14 cellular contexts compared by ENCODE assay signal in the genomic region with DNA sequence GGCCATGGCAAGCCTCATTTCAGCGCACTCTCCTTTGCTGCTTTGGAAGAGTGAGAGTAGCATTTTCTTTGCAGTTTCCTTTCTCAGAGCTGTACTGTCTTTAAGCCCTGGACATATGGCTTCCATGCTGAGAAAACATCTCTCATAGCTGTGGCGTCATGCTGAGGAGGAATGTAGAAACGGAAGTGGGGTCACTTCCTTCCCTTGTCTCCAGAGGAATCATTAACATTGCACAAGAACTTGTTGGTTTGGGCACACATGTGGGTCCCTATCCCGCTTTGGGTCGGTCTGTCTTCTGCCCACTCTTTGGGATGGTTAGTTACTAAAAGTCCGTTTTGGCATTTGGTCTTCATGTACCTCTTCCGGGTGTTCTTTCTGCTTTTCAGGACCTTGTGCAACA. TPM values are rescaled to one million over a fixed set of nuclear protein-coding genes. Genes with fewer than 3 reads are reported as not detected.
DNase-seq lines count a peak whose midpoint lies in the region; ATAC-seq, FAIRE-seq and TF ChIP-seq lines count a peak whose summit lies in the region.
"Had no signal": no experiment of that assay in that cellular context is flagged by ENCODE, and none has a peak within 500 bp of the region (broad histone marks: within the 10 kb centered on the region; RNA-seq: fewer than 3 reads in every experiment).

No MANE protein-coding gene starts in this region.

- H3K4me3 ChIP-seq in endothelial cell of umbilical vein (replicated peaks in 1 of 3; ENCODE audit: insufficient read depth in 1 of 3, low read depth in 1 of 3, low read length in 3 of 3) (peak overlapping the region in 1 of 3 experiments; percentile 10), gastrocnemius medialis (no peak overlapping the region), mucosa of descending colon (no peak overlapping the region), ascending aorta (no peak overlapping the region)
- H3K4me3 ChIP-seq: right lobe of liver had no signal

- TF ChIP-seq CTCF in endothelial cell of umbilical vein (IDR thresholded peaks at IDR 0.05; ENCODE audit: extremely low read depth in 1 of 2, insufficient read depth in 1 of 2, low read depth in 1 of 2, low read length in 2 of 2), result no peak
- TF ChIP-seq CTCF in gastrocnemius medialis (IDR thresholded peaks at IDR 0.05 in 4 of 5, conservative IDR thresholded peaks at IDR 0.05 in 1 of 5), result no peak
- TF ChIP-seq CTCF in mucosa of descending colon (IDR thresholded peaks at IDR 0.05), result no peak
- no peak for TF ChIP-seq CTCF in ascending aorta (IDR thresholded peaks at IDR 0.05)

- intact Hi-C loops in activated CD4-positive, alpha-beta T cell treated with anti-CD3 and anti-CD28 coated beads, Interleukin-2, amount 10 ng/mL, durations not matched to agents 24 days and 14 days (cut with micrococcal nuclease), result no loop called here
- intact Hi-C loops in endothelial cell of umbilical vein (cut with micrococcal nuclease) (no loop called here), gastrocnemius medialis (cut with DNase I; ENCODE audit: low total_unique reads) (no loop called here), mucosa of descending colon (cut with DNase I, micrococcal nuclease) (no loop called here), ascending aorta (cut with DNase I) (no loop called here)

- no peaks in the 10 kb centered on the region for H3K9me3 Mint-ChIP-seq in activated CD4-positive, alpha-beta T cell treated with anti-CD3 and anti-CD28 coated beads, Interleukin-2, amount 10 ng/mL, durations not matched to agents 7 days and 5 days
- no peaks in the 10 kb centered on the region for H3K9me3 Mint-ChIP-seq in activated CD4-positive, alpha-beta T cell treated with anti-CD3 and anti-CD28 coated beads, Interleukin-2, amount 10 ng/mL, durations not matched to agents 24 days and 14 days
- H3K9me3 Mint-ChIP-seq: activated T-helper 1 cell treated with anti-CD3 and anti-CD28 coated beads, Interleukin-12 subunit alpha, Interleukin-12 subunit beta, Interleukin-2, Interleukin-4 antibody, amounts not matched to agents 30 ng/mL and 10 ng/mL and 1 ng/mL, durations not matched to agents 14 hours and 24 hours and 36 hours had no signal

- no peak overlapping the region for H3K4me3 Mint-ChIP-seq in activated CD4-positive, alpha-beta T cell treated with anti-CD3 and anti-CD28 coated beads, Interleukin-2, amount 10 ng/mL, durations not matched to agents 7 days and 5 days
- H3K4me3 Mint-ChIP-seq in activated CD4-positive, alpha-beta T cell treated with anti-CD3 and anti-CD28 coated beads, Interleukin-2, amount 10 ng/mL, durations not matched to agents 24 days and 14 days, result no peak overlapping the region
- H3K4me3 Mint-ChIP-seq: activated T-helper 1 cell treated with anti-CD3 and anti-CD28 coated beads, Interleukin-12 subunit alpha, Interleukin-12 subunit beta, Interleukin-2, Interleukin-4 antibody, amounts not matched to agents 30 ng/mL and 10 ng/mL and 1 ng/mL, durations not matched to agents 14 hours and 24 hours and 36 hours had no signal

- peaks cover 66% of the 10 kb centered on the region for H3K79me2 ChIP-seq in endothelial cell of umbilical vein (ENCODE audit: control insufficient read depth, insufficient read depth, low read length)

- H3K9ac ChIP-seq in endothelial cell of umbilical vein (replicated peaks; ENCODE audit: extremely low read depth, insufficient read depth, low read length), result peak overlapping the region; percentile 53

- peak overlapping the region; percentile 84 for H3K4me2 ChIP-seq in endothelial cell of umbilical vein (ENCODE audit: insufficient read depth, low read length)

- H3K27me3 Mint-ChIP-seq in activated CD4-positive, alpha-beta T cell treated with anti-CD3 and anti-CD28 coated beads, Interleukin-2, amount 10 ng/mL, durations not matched to agents 7 days and 5 days, result no peaks in the 10 kb centered on the region
- H3K27me3 Mint-ChIP-seq in activated CD4-positive, alpha-beta T cell treated with anti-CD3 and anti-CD28 coated beads, Interleukin-2, amount 10 ng/mL, durations not matched to agents 24 days and 14 days, result no peaks in the 10 kb centered on the region

- peak overlapping the region; percentile 86 for H3K27ac ChIP-seq in endothelial cell of umbilical vein (ENCODE audit: insufficient read depth, low read depth, low read length)
- peak overlapping the region; percentile 55 to 98 (median 93) for H3K27ac ChIP-seq in gastrocnemius medialis
- H3K27ac ChIP-seq in ascending aorta, result no peak overlapping the region
- H3K27ac ChIP-seq: WERI-Rb-1 had no signal

- in situ Hi-C loops in gastrocnemius medialis (cut with MboI; ENCODE audit: low sequenced_read_pairs in 4 of 4), result no loop called here

- H3K27ac Mint-ChIP-seq in activated CD4-positive, alpha-beta T cell treated with anti-CD3 and anti-CD28 coated beads, Interleukin-2, amount 10 ng/mL, durations not matched to agents 7 days and 5 days, result peak overlapping the region; percentile 59
- no peak overlapping the region for H3K27ac Mint-ChIP-seq in activated CD4-positive, alpha-beta T cell treated with anti-CD3 and anti-CD28 coated beads, Interleukin-2, amount 10 ng/mL, durations not matched to agents 24 days and 14 days
- H3K27ac Mint-ChIP-seq: activated T-helper 1 cell treated with anti-CD3 and anti-CD28 coated beads, Interleukin-12 subunit alpha, Interleukin-12 subunit beta, Interleukin-2, Interleukin-4 antibody, amounts not matched to agents 30 ng/mL and 10 ng/mL and 1 ng/mL, durations not matched to agents 14 hours and 24 hours and 36 hours had no signal

- POLR2A ChIA-PET in activated CD4-positive, alpha-beta T cell treated with anti-CD3 and anti-CD28 coated beads, Interleukin-2, amount 10 ng/mL, durations not matched to agents 7 days and 5 days (lab: Charles Lee), result no interaction called here
- POLR2A ChIA-PET in endothelial cell of umbilical vein (lab: Charles Lee), result interaction anchor here (1.1 to 2.5 kb wide), 2 partner anchors 76 to 78 kb away, joined by 5 to 8 read pairs; no protein-coding TSS in a partner anchor

- no TSS peak for BruUV-seq in endothelial cell of umbilical vein (replicated peaks; lab: Mats Ljungman, UMichigan)

- ATAC-seq in gastrocnemius medialis, result no peak
- no peak for ATAC-seq in mucosa of descending colon
- ATAC-seq: right lobe of liver had no signal

- TF ChIP-seq POLR2A in endothelial cell of umbilical vein (IDR thresholded peaks at IDR 0.05; ENCODE audit: low read depth, low read length), result no peak
- TF ChIP-seq POLR2A in gastrocnemius medialis (IDR thresholded peaks at IDR 0.05), result no peak

- no peaks in the 10 kb centered on the region for H3K9me1 ChIP-seq in endothelial cell of umbilical vein (replicated peaks; ENCODE audit: control insufficient read depth, extremely low read depth, insufficient read depth, low read length)

- H3K36me3 Mint-ChIP-seq in activated CD4-positive, alpha-beta T cell treated with anti-CD3 and anti-CD28 coated beads, Interleukin-2, amount 10 ng/mL, durations not matched to agents 7 days and 5 days (ENCODE audit: low read depth), result peaks cover 30% of the 10 kb centered on the region
- peaks cover 46% of the 10 kb centered on the region for H3K36me3 Mint-ChIP-seq in activated CD4-positive, alpha-beta T cell treated with anti-CD3 and anti-CD28 coated beads, Interleukin-2, amount 10 ng/mL, durations not matched to agents 24 days and 14 days (ENCODE audit: low read depth)

- no peaks in the 10 kb centered on the region for H3K9me3 ChIP-seq in endothelial cell of umbilical vein (replicated peaks; ENCODE audit: control insufficient read depth, insufficient read depth, low read length)
- no peaks in the 10 kb centered on the region for H3K9me3 ChIP-seq in gastrocnemius medialis
- H3K9me3 ChIP-seq in mucosa of descending colon, result no peaks in the 10 kb centered on the region
- no peaks in the 10 kb centered on the region for H3K9me3 ChIP-seq in ascending aorta
- H3K9me3 ChIP-seq: right lobe of liver had no signal

- no peak overlapping the region for H2AFZ ChIP-seq in endothelial cell of umbilical vein (ENCODE audit: low read depth, low read length)

- CTCF ChIA-PET in activated CD4-positive, alpha-beta T cell treated with anti-CD3 and anti-CD28 coated beads, Interleukin-2, amount 10 ng/mL, durations not matched to agents 7 days and 5 days (lab: Charles Lee), result interaction anchor here (0.7 to 1.4 kb wide), 3 partner anchors 9 to 37 kb away, joined by 3 read pairs; no protein-coding TSS in a partner anchor
- CTCF ChIA-PET in endothelial cell of umbilical vein (lab: Charles Lee), result interaction anchor here (0.7 to 1.4 kb wide), 2 partner anchors 19 to 921 kb away, joined by 3 to 4 read pairs; no protein-coding TSS in a partner anchor

- H4K20me1 ChIP-seq in endothelial cell of umbilical vein (replicated peaks; ENCODE audit: control insufficient read depth, extremely low read depth, insufficient read depth, low read length), result no peaks in the 10 kb centered on the region

- peaks cover 11 to 31% of the 10 kb centered on the region in 2 experiments for H3K36me3 ChIP-seq in endothelial cell of umbilical vein (ENCODE audit: control insufficient read depth in 2 of 2, extremely low read depth in 1 of 2, insufficient read depth in 2 of 2, low read length in 2 of 2)
- peaks cover 0 to 56% of the 10 kb centered on the region in 2 donors for H3K36me3 ChIP-seq in gastrocnemius medialis
- H3K36me3 ChIP-seq in mucosa of descending colon (ENCODE audit: low read depth), result peaks cover 7% of the 10 kb centered on the region
- H3K36me3 ChIP-seq in ascending aorta, result peaks cover 34 to 64% of the 10 kb centered on the region in 2 donors

- H3K4me1 ChIP-seq in endothelial cell of umbilical vein (ENCODE audit: control insufficient read depth, extremely low read depth, insufficient read depth, low read length), result peaks cover 23% of the 10 kb centered on the region
- peaks cover 72 to 87% of the 10 kb centered on the region in 2 donors for H3K4me1 ChIP-seq in gastrocnemius medialis
- H3K4me1 ChIP-seq in mucosa of descending colon (ENCODE audit: low read depth), result peaks cover 17% of the 10 kb centered on the region
- peaks cover 0 to 5% of the 10 kb centered on the region in 2 donors for H3K4me1 ChIP-seq in ascending aorta

- DNase-seq in activated CD4-positive, alpha-beta T cell treated with anti-CD3 and anti-CD28 coated beads, Interleukin-2, amount 10 ng/mL, durations not matched to agents 7 days and 5 days, result no peak
- no peak for DNase-seq in activated CD4-positive, alpha-beta T cell treated with anti-CD3 and anti-CD28 coated beads, Interleukin-2, amount 10 ng/mL, durations not matched to agents 24 days and 14 days
- peak; percentile 89 for DNase-seq in MV-4-11 (lab: John Stamatoyannopoulos, UW)
- DNase-seq in endothelial cell of umbilical vein (ENCODE audit: low read depth, low spot score), result no peak
- DNase-seq in gastrocnemius medialis, result no peak
- DNase-seq in stimulated activated CD4-positive, alpha-beta T cell treated with anti-CD3 and anti-CD28 coated beads, Interleukin-4, amount 100 ng/mL, for 24 hours, result no peak
- no peak for DNase-seq in mucosa of descending colon
- DNase-seq in ascending aorta (ENCODE audit: low spot score in 2 of 2), result no peak
- DNase-seq: DMS153, NCI-H446, right lobe of liver, WERI-Rb-1 had no signal

- peaks cover 38% of the 10 kb centered on the region for H3K4me1 Mint-ChIP-seq in activated CD4-positive, alpha-beta T cell treated with anti-CD3 and anti-CD28 coated beads, Interleukin-2, amount 10 ng/mL, durations not matched to agents 7 days and 5 days
- peaks cover 23% of the 10 kb centered on the region for H3K4me1 Mint-ChIP-seq in activated CD4-positive, alpha-beta T cell treated with anti-CD3 and anti-CD28 coated beads, Interleukin-2, amount 10 ng/mL, durations not matched to agents 24 days and 14 days

- FAIRE-seq in endothelial cell of umbilical vein (lab: Jason Lieb, UNC), result peak; percentile 66
- FAIRE-seq: bronchial epithelial cell had no signal

- no peaks in the 10 kb centered on the region for H3K27me3 ChIP-seq in endothelial cell of umbilical vein (ENCODE audit: control insufficient read depth in 2 of 2, insufficient read depth in 2 of 2, low read length in 2 of 2)
- no peaks in the 10 kb centered on the region for H3K27me3 ChIP-seq in gastrocnemius medialis
- H3K27me3 ChIP-seq in ascending aorta, result no peaks in the 10 kb centered on the region
- H3K27me3 ChIP-seq: right lobe of liver had no signal

- dilution Hi-C loops in endothelial cell of umbilical vein (cut with MboI; ENCODE audit: extremely low pct_ligation_motif_present, low sequenced_read_pairs), result no loop called here

RNA-seq across cellular contexts. Expression of gene MFN2, which starts 5.6 kb away (rescaled TPM):
- 10 to 100 TPM; 46.3 to 60.3 TPM for total RNA-seq in activated CD4-positive, alpha-beta T cell treated with anti-CD3 and anti-CD28 coated beads, Interleukin-2, amount 10 ng/mL, durations not matched to agents 7 days and 5 days
- 84.6 and 88.7 TPM in 2 replicates for total RNA-seq in activated CD4-positive, alpha-beta T cell treated with anti-CD3 and anti-CD28 coated beads, Interleukin-2, amount 10 ng/mL, durations not matched to agents 24 days and 14 days
- 66.6 and 82.4 TPM in 2 replicates for total RNA-seq in endothelial cell of umbilical vein
- polyA plus RNA-seq in endothelial cell of umbilical vein, result 41.8 and 51.4 TPM in 2 replicates
- 45.7 and 52.7 TPM in 2 replicates for polyA plus RNA-seq in endothelial cell of umbilical vein (2011; cell fraction: cytosol; rRNA removed)
- 72.2 and 73.2 TPM in 2 replicates for polyA plus RNA-seq in endothelial cell of umbilical vein (2011; cell fraction: nucleus; rRNA removed)
- 76.5 and 104 TPM in 2 replicates for polyA plus RNA-seq in endothelial cell of umbilical vein (2012)
- polyA minus RNA-seq in endothelial cell of umbilical vein, result 76.2 and 76.4 TPM in 2 replicates
- polyA minus RNA-seq in endothelial cell of umbilical vein (2011; cell fraction: cytosol; rRNA and poly(A)+ RNA removed), result 34.5 TPM
- 21.9 and 22.5 TPM in 2 replicates for polyA minus RNA-seq in endothelial cell of umbilical vein (2011; cell fraction: nucleus; rRNA and poly(A)+ RNA removed)
- 100 to 1,000 TPM; 176 to 282 (median 217) TPM for total RNA-seq in gastrocnemius medialis
- total RNA-seq in mucosa of descending colon, result 100 to 1,000 TPM; 103 to 131 (median 110) TPM
- total RNA-seq in ascending aorta, result 85.6 TPM

RNA-seq across cellular contexts. Expression of gene MIIP, which starts 33.4 kb away (rescaled TPM):
- 10 to 100 TPM; 33.7 to 43.7 TPM for total RNA-seq in activated CD4-positive, alpha-beta T cell treated with anti-CD3 and anti-CD28 coated beads, Interleukin-2, amount 10 ng/mL, durations not matched to agents 7 days and 5 days
- 68.9 and 73.9 TPM in 2 replicates for total RNA-seq in activated CD4-positive, alpha-beta T cell treated with anti-CD3 and anti-CD28 coated beads, Interleukin-2, amount 10 ng/mL, durations not matched to agents 24 days and 14 days
- total RNA-seq in endothelial cell of umbilical vein (30.1 and 32.3 TPM in 2 replicates), gastrocnemius medialis (10 to 100 TPM; 32.4 to 43.1 (median 40.1) TPM), mucosa of descending colon (10 to 100 TPM; 17.6 to 23.9 (median 22.0) TPM), ascending aorta (51.5 TPM)
- polyA plus RNA-seq in endothelial cell of umbilical vein, result 39.1 and 52.1 TPM in 2 replicates
- 22.8 and 30.4 TPM in 2 replicates for polyA plus RNA-seq in endothelial cell of umbilical vein (2011; cell fraction: cytosol; rRNA removed)
- polyA plus RNA-seq in endothelial cell of umbilical vein (2011; cell fraction: nucleus; rRNA removed), result 95.6 and 97.4 TPM in 2 replicates
- polyA plus RNA-seq in endothelial cell of umbilical vein (2012), result 15.4 and 20.5 TPM in 2 replicates
- 9.5 and 13.4 TPM in 2 replicates for polyA minus RNA-seq in endothelial cell of umbilical vein
- 16.7 TPM for polyA minus RNA-seq in endothelial cell of umbilical vein (2011; cell fraction: cytosol; rRNA and poly(A)+ RNA removed)
- 12.6 and 14.3 TPM in 2 replicates for polyA minus RNA-seq in endothelial cell of umbilical vein (2011; cell fraction: nucleus; rRNA and poly(A)+ RNA removed)

RNA-seq across cellular contexts. Expression of gene PLOD1, which starts 51.3 kb away (rescaled TPM):
- 10 to 100 TPM; 10.5 to 11.1 TPM for total RNA-seq in activated CD4-positive, alpha-beta T cell treated with anti-CD3 and anti-CD28 coated beads, Interleukin-2, amount 10 ng/mL, durations not matched to agents 7 days and 5 days
- 40.3 and 40.6 TPM in 2 replicates for total RNA-seq in activated CD4-positive, alpha-beta T cell treated with anti-CD3 and anti-CD28 coated beads, Interleukin-2, amount 10 ng/mL, durations not matched to agents 24 days and 14 days
- total RNA-seq in endothelial cell of umbilical vein (245 and 260 TPM in 2 replicates), gastrocnemius medialis (10 to 100 TPM; 23.9 to 66.5 (median 54.8) TPM), mucosa of descending colon (10 to 100 TPM; 33.7 to 68.6 (median 35.4) TPM), ascending aorta (79.9 TPM)
- polyA plus RNA-seq in endothelial cell of umbilical vein, result 412 and 424 TPM in 2 replicates
- polyA plus RNA-seq in endothelial cell of umbilical vein (2011; cell fraction: cytosol; rRNA removed), result 307 and 311 TPM in 2 replicates
- polyA plus RNA-seq in endothelial cell of umbilical vein (2011; cell fraction: nucleus; rRNA removed), result 187 and 218 TPM in 2 replicates
- 236 and 278 TPM in 2 replicates for polyA plus RNA-seq in endothelial cell of umbilical vein (2012)
- 286 and 316 TPM in 2 replicates for polyA minus RNA-seq in endothelial cell of umbilical vein
- polyA minus RNA-seq in endothelial cell of umbilical vein (2011; cell fraction: cytosol; rRNA and poly(A)+ RNA removed), result 45.9 TPM
- 81.1 and 81.9 TPM in 2 replicates for polyA minus RNA-seq in endothelial cell of umbilical vein (2011; cell fraction: nucleus; rRNA and poly(A)+ RNA removed)

RNA-seq across cellular contexts. Expression of gene KIAA2013, which starts 59.6 kb away (rescaled TPM):
- total RNA-seq in activated CD4-positive, alpha-beta T cell treated with anti-CD3 and anti-CD28 coated beads, Interleukin-2, amount 10 ng/mL, durations not matched to agents 7 days and 5 days, result 10 to 100 TPM; 35.1 to 36.8 TPM
- 34.1 and 36.5 TPM in 2 replicates for total RNA-seq in activated CD4-positive, alpha-beta T cell treated with anti-CD3 and anti-CD28 coated beads, Interleukin-2, amount 10 ng/mL, durations not matched to agents 24 days and 14 days
- total RNA-seq in endothelial cell of umbilical vein (52.9 and 56.1 TPM in 2 replicates), gastrocnemius medialis (100 to 1,000 TPM in 1 of 4 donors, 10 to 100 TPM in 3; 71.0 to 126 (median 85.1) TPM), mucosa of descending colon (100 to 1,000 TPM in 1 of 3 donors, 10 to 100 TPM in 2; 69.6 to 102 (median 88.6) TPM), ascending aorta (206 TPM)
- 137 and 194 TPM in 2 replicates for polyA plus RNA-seq in endothelial cell of umbilical vein
- polyA plus RNA-seq in endothelial cell of umbilical vein (2011; cell fraction: cytosol; rRNA removed), result 72.1 and 89.3 TPM in 2 replicates
- 34.1 and 34.7 TPM in 2 replicates for polyA plus RNA-seq in endothelial cell of umbilical vein (2011; cell fraction: nucleus; rRNA removed)
- 36.3 and 36.6 TPM in 2 replicates for polyA plus RNA-seq in endothelial cell of umbilical vein (2012)
- polyA minus RNA-seq in endothelial cell of umbilical vein, result 46.3 and 55.5 TPM in 2 replicates
- 48.6 TPM for polyA minus RNA-seq in endothelial cell of umbilical vein (2011; cell fraction: cytosol; rRNA and poly(A)+ RNA removed)
- polyA minus RNA-seq in endothelial cell of umbilical vein (2011; cell fraction: nucleus; rRNA and poly(A)+ RNA removed), result 13.8 and 15.0 TPM in 2 replicates

Comparison
In these comparisons a context has a peak if more than half of its experiments do, and no peak if none do; other contexts are left out.
1. H3K27ac ChIP-seq: peak in endothelial cell of umbilical vein (single experiment) and gastrocnemius medialis (4 of 4); none in ascending aorta (0 of 2).